In the genomic region with DNA sequence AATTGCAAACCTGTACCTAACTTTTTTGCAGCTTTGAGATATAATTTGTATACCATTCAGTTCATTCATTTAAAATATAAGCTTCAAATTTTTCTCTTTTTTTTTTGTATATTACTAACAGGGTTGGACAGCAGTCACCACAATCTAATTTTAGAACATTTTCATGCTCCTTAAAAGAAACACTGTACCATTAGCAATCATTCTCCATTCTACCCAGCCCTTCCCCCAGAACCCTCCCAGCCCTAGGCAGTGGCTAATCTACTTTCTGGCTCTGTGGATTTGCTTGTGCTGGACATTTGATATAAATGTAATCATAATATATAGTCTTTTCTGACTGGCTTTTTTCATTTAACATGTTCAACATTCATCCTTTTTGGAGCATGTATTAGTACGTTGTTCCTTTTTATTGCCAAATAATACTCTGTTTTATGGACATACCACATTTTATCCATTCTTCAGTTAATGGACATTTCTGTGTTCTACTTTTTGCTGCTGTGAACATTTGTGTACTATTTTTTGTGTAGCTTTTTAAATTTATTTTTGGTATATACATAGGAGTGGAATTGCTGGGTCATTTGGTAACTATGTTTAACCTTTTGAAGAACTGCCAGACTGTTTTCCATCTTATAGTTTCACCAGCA, we compare ENCODE assay signal across 24 cellular contexts. TPM values are rescaled to one million over a fixed set of nuclear protein-coding genes. Genes with fewer than 3 reads are reported as not detected.
A peak's percentile ranks its signal among the peaks of the same experiment; 100 is the strongest.
DNase-seq lines count a peak whose midpoint lies in the region; ATAC-seq and TF ChIP-seq lines count a peak whose summit lies in the region.
"Had no signal": no experiment of that assay in that cellular context is flagged by ENCODE, and none has a peak within 500 bp of the region (broad histone marks: within the 10 kb centered on the region; RNA-seq: fewer than 3 reads in every experiment).

No MANE protein-coding gene starts in this region.

- no peaks in the 10 kb centered on the region for H4K20me1 ChIP-seq in SK-N-SH (ENCODE audit: insufficient read depth)

- no peak for TF ChIP-seq RAD21 in SK-N-SH (IDR thresholded peaks at IDR 0.05; ENCODE audit: low read length)

- H3K9ac ChIP-seq in SK-N-SH: no peak overlapping the region

- H3K4me3 ChIP-seq in SK-N-SH (ENCODE audit: low read depth in 2 of 2, low read length in 1 of 2) (no peak overlapping the region), AG10803 (ENCODE audit: low read length) (no peak overlapping the region)
- H3K4me3 ChIP-seq: SJSA1 had no signal

- H3K4me1 ChIP-seq in SK-N-SH (ENCODE audit: control insufficient read depth in 1 of 2, insufficient read depth in 2 of 2, low read depth in 1 of 2, low read length in 1 of 2): no peaks in the 10 kb centered on the region; a peak in 1 of 4 replicates
- H3K4me1 ChIP-seq: BE2C, SJSA1 had no signal

- WGBS in SK-N-SH (ENCODE audit: low lambda C conversion rate): 93% methylated on average over 1 of the region's 1 CpG

- H3K27ac ChIP-seq in SK-N-SH (ENCODE audit: low read depth in 2 of 2, low read length in 1 of 2): no peak overlapping the region
- H3K27ac ChIP-seq: 22Rv1, SJSA1 had no signal

- POLR2A ChIA-PET in SK-N-SH (lab: Yijun Ruan, JAX): no interaction called here

- DNase-seq in SK-N-SH (no peak), AG10803 (ENCODE audit: low read depth) (peak; percentile 5), LHCN-M2 (ENCODE audit: low read depth) (peak; percentile 14), myocyte (ENCODE audit: low read depth) (peak; percentile 22), GOT3 (lab: John Stamatoyannopoulos, UW) (no peak), COR-L47 (lab: John Stamatoyannopoulos, UW) (no peak), retina (no peak)
- DNase-seq: BE2C; Calu3; CD8-positive, alpha-beta memory T cell; DMS153; DND-41; H9; Karpas-422; NCI-H1105; NCI-H146; NCI-H1930; NCI-H2107; NCI-H446; NCI-H524 treated with DMSO at 0.1 percent for 48 hours; NCI-H774 had no signal

- no peaks in the 10 kb centered on the region; the same call in 1 of the 2 replicates for H3K79me2 ChIP-seq in SK-N-SH (ENCODE audit: insufficient read depth)

- H3K27me3 ChIP-seq in SK-N-SH (ENCODE audit: insufficient read depth): no peaks in the 10 kb centered on the region
- H3K27me3 ChIP-seq: BE2C, SJSA1 had no signal

- no peak overlapping the region for H3K4me2 ChIP-seq in SK-N-SH

- TF ChIP-seq EP300 in SK-N-SH (IDR thresholded peaks at IDR 0.05; ENCODE audit: borderline replicate concordance in 1 of 2, low read depth in 1 of 2, low read length in 1 of 2): no peak

- CTCF ChIA-PET in SK-N-SH (lab: Yijun Ruan, JAX): interaction anchor here (1.1 to 3.2 kb wide), 4 partner anchors 17 to 72 kb away, joined by 3 to 16 read pairs (median 6); no protein-coding TSS in a partner anchor

- no peak for TF ChIP-seq CTCF in SK-N-SH (IDR thresholded peaks at IDR 0.05)
- TF ChIP-seq CTCF in AG10803 (conservative IDR thresholded peaks at IDR 0.05; ENCODE audit: low read length): no peak

- H3K36me3 ChIP-seq in SK-N-SH (replicated peaks in 1 of 2; ENCODE audit: control insufficient read depth in 1 of 2, insufficient read depth in 2 of 2, low read length in 1 of 2): peaks cover 72 to 87% of the 10 kb centered on the region in 2 experiments

- peaks cover 14% of the 10 kb centered on the region for H3F3A ChIP-seq in SK-N-SH (replicated peaks; ENCODE audit: insufficient read depth)

- no peaks in the 10 kb centered on the region for H3K9me2 ChIP-seq in SK-N-SH

- H3K9me3 ChIP-seq in SK-N-SH: no peaks in the 10 kb centered on the region
- H3K9me3 ChIP-seq: BE2C, SJSA1 had no signal

- ATAC-seq in SK-N-SH treated with all-trans-retinoic acid at 6 μM for 48 hours: peak; percentile 71

- H2AFZ ChIP-seq in SK-N-SH (ENCODE audit: low read depth): no peak overlapping the region

TF ChIP-seq in SK-N-SH treated with all-trans-retinoic acid at 6 μM for 48 hours, 23 proteins besides CTCF, POLR2A, EP300 and RAD21:
- TF ChIP-seq ARNTL (CRISPR knock-in tag; IDR thresholded peaks at IDR 0.05; ENCODE audit: borderline replicate concordance, low read depth) (no peak), ZFP3 (CRISPR knock-in tag; IDR thresholded peaks at IDR 0.05) (no peak), ZNF565 (CRISPR knock-in tag; conservative IDR thresholded peaks at IDR 0.05; ENCODE audit: low read depth) (no peak), PPARA (CRISPR knock-in tag; IDR thresholded peaks at IDR 0.05; ENCODE audit: borderline replicate concordance) (no peak), ZNF8 (CRISPR knock-in tag; IDR thresholded peaks at IDR 0.05) (peak; percentile 98), GLIS3 (CRISPR knock-in tag; IDR thresholded peaks at IDR 0.05) (no peak), TOX (CRISPR knock-in tag; IDR thresholded peaks at IDR 0.05; ENCODE audit: borderline replicate concordance) (no peak), ZC3H10 (CRISPR knock-in tag; IDR thresholded peaks at IDR 0.05) (no peak)

TF ChIP-seq in SK-N-SH, 30 proteins besides CTCF, POLR2A, EP300 and RAD21:
- no peak for TF ChIP-seq NRF1 (IDR thresholded peaks at IDR 0.05; ENCODE audit: low read depth, low read length)
- TF ChIP-seq, protein P1, sequence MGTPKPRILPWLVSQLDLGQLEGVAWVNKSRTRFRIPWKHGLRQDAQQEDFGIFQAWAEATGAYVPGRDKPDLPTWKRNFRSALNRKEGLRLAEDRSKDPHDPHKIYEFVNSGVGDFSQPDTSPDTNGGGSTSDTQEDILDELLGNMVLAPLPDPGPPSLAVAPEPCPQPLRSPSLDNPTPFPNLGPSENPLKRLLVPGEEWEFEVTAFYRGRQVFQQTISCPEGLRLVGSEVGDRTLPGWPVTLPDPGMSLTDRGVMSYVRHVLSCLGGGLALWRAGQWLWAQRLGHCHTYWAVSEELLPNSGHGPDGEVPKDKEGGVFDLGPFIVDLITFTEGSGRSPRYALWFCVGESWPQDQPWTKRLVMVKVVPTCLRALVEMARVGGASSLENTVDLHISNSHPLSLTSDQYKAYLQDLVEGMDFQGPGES (IDR thresholded peaks at IDR 0.05; ENCODE audit: low read depth, low read length): no peak
- no peak for TF ChIP-seq YY1 (IDR thresholded peaks at IDR 0.05; ENCODE audit: low read depth)
- TF ChIP-seq, protein P2, sequence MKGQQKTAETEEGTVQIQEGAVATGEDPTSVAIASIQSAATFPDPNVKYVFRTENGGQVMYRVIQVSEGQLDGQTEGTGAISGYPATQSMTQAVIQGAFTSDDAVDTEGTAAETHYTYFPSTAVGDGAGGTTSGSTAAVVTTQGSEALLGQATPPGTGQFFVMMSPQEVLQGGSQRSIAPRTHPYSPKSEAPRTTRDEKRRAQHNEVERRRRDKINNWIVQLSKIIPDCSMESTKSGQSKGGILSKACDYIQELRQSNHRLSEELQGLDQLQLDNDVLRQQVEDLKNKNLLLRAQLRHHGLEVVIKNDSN (IDR thresholded peaks at IDR 0.05; ENCODE audit: borderline replicate concordance, low read depth): no peak
- TF ChIP-seq ELF1 (IDR thresholded peaks at IDR 0.05): no peak
- TF ChIP-seq GABPA (IDR thresholded peaks at IDR 0.05; ENCODE audit: low read depth): no peak
- no peak for TF ChIP-seq RFX5 (IDR thresholded peaks at IDR 0.05; ENCODE audit: low read length)

RNA-seq across cellular contexts. Expression of a gene that starts 40.9 kb away (rescaled TPM):
- polyA plus RNA-seq in SK-N-SH (2012; rRNA removed): 23.5 and 32.2 TPM in 2 replicates
- polyA plus RNA-seq in SK-N-SH (2012; cell fraction: cytosol; rRNA removed): 24.3 and 25.8 TPM in 2 replicates
- 25.8 and 53.7 TPM in 2 replicates for polyA plus RNA-seq in SK-N-SH (2012; cell fraction: nucleus; rRNA removed)
- 20.8 and 23.0 TPM in 2 replicates for total RNA-seq in LHCN-M2 (2014; rRNA removed)
- 11.3 TPM for polyA plus RNA-seq in LHCN-M2 (2012)
- total RNA-seq in myocyte: 17.4 and 26.2 TPM in 2 replicates
- 17.3 TPM for polyA plus RNA-seq in myocyte (2012)

RNA-seq across cellular contexts. Expression of a gene that starts 50.0 kb away (rescaled TPM):
- polyA plus RNA-seq in SK-N-SH (2012; rRNA removed): 44.6 and 65.6 TPM in 2 replicates
- 85.6 and 130 TPM in 2 replicates for polyA plus RNA-seq in SK-N-SH (2012; cell fraction: cytosol; rRNA removed)
- polyA plus RNA-seq in SK-N-SH (2012; cell fraction: nucleus; rRNA removed): 11.0 and 33.0 TPM in 2 replicates
- 174 and 211 TPM in 2 replicates for total RNA-seq in LHCN-M2 (2014; rRNA removed)
- polyA plus RNA-seq in LHCN-M2 (2012): 97.2 TPM
- total RNA-seq in myocyte: 263 and 283 TPM in 2 replicates
- 134 TPM for polyA plus RNA-seq in myocyte (2012)

Comparison
In these comparisons a context has a peak if more than half of its experiments do, and no peak if none do; other contexts are left out.
1. DNase-seq: peak in AG10803 (single experiment), LHCN-M2 (single experiment) and myocyte (single experiment); none in SK-N-SH (single experiment), GOT3 (single experiment), COR-L47 (single experiment) and retina (single experiment).